Comparison of ENCODE assay signal across 29 cellular contexts in genomic region chr1:7519861-7520408, GRCh38.
"Had no signal": no experiment of that assay in that cellular context is flagged by ENCODE, and none has a peak within 500 bp of the region (broad histone marks: within the 10 kb centered on the region; RNA-seq: fewer than 3 reads in every experiment).

No MANE protein-coding gene starts in this region.

- H3K36me3 Mint-ChIP-seq: activated CD4-positive, alpha-beta memory T cell treated with anti-CD3 and anti-CD28 coated beads for 36 hours; activated naive CD8-positive, alpha-beta T cell treated with anti-CD3 and anti-CD28 coated beads, Interleukin-2, amount 10 ng/mL, durations not matched to agents 7 days and 5 days; immature natural killer cell; mesothelial cell of epicardium; naive B cell had no signal

- H3K9me3 Mint-ChIP-seq: activated CD4-positive, alpha-beta memory T cell treated with anti-CD3 and anti-CD28 coated beads for 36 hours; activated CD4-positive, alpha-beta T cell treated with anti-CD3 and anti-CD28 coated beads, Interleukin-2, amount 10 ng/mL, durations not matched to agents 24 days and 14 days; activated naive CD8-positive, alpha-beta T cell treated with anti-CD3 and anti-CD28 coated beads, Interleukin-2, amount 10 ng/mL, durations not matched to agents 7 days and 5 days; activated T-cell treated with anti-CD3 and anti-CD28 coated beads, Interleukin-2, amount 50 U/mL, for 72 hours; immature natural killer cell; nephron progenitor cell had no signal

- H3K4me3 Mint-ChIP-seq: activated CD4-positive, alpha-beta memory T cell treated with anti-CD3 and anti-CD28 coated beads for 36 hours; activated CD4-positive, alpha-beta T cell treated with anti-CD3 and anti-CD28 coated beads, Interleukin-2, amount 10 ng/mL, durations not matched to agents 24 days and 14 days; activated naive CD8-positive, alpha-beta T cell treated with anti-CD3 and anti-CD28 coated beads, Interleukin-2, amount 10 ng/mL, durations not matched to agents 7 days and 5 days; activated T-cell treated with anti-CD3 and anti-CD28 coated beads, Interleukin-2, amount 50 U/mL, for 72 hours; mesothelial cell of epicardium; nephron progenitor cell had no signal

- H3K4me1 Mint-ChIP-seq: activated CD4-positive, alpha-beta T cell treated with anti-CD3 and anti-CD28 coated beads, Interleukin-2, amount 10 ng/mL, durations not matched to agents 24 days and 14 days; activated naive CD8-positive, alpha-beta T cell treated with anti-CD3 and anti-CD28 coated beads, Interleukin-2, amount 10 ng/mL, durations not matched to agents 7 days and 5 days; immature natural killer cell; mesothelial cell of epicardium; naive B cell had no signal

- H3K9me3 ChIP-seq: heart left ventricle, pancreas, psoas muscle, stomach, thyroid gland, upper lobe of left lung, vagina had no signal

- DNase-seq: activated CD4-positive, alpha-beta memory T cell treated with anti-CD3 and anti-CD28 coated beads for 36 hours; activated CD4-positive, alpha-beta T cell treated with anti-CD3 and anti-CD28 coated beads, Interleukin-2, amount 10 ng/mL, durations not matched to agents 24 days and 14 days; activated naive CD4-positive, alpha-beta T cell; activated naive CD8-positive, alpha-beta T cell treated with anti-CD3 and anti-CD28 coated beads, Interleukin-2, amount 10 ng/mL, durations not matched to agents 7 days and 5 days; activated T-cell treated with anti-CD3 and anti-CD28 coated beads for 4 hours; activated T-cell treated with anti-CD3 and anti-CD28 coated beads, Interleukin-2, amount 50 U/mL, for 72 hours; amniotic stem cell; brain microvascular endothelial cell; dorsolateral prefrontal cortex; effector memory CD4-positive, alpha-beta T cell; erythroblast; hypothalamus; immature natural killer cell; mammary epithelial cell; naive B cell; nephron progenitor cell; stomach; thyroid gland; upper lobe of left lung had no signal

- ATAC-seq: activated T-cell treated with anti-CD3 and anti-CD28 coated beads, Interleukin-2, amount 50 U/mL, for 72 hours; heart left ventricle; left colon; pancreas; psoas muscle had no signal

- H3K36me3 ChIP-seq: brain microvascular endothelial cell, heart left ventricle, pancreas, stomach, thyroid gland, upper lobe of left lung, vagina had no signal

- H3K27ac Mint-ChIP-seq: activated CD4-positive, alpha-beta memory T cell treated with anti-CD3 and anti-CD28 coated beads for 36 hours; activated CD4-positive, alpha-beta T cell treated with anti-CD3 and anti-CD28 coated beads, Interleukin-2, amount 10 ng/mL, durations not matched to agents 24 days and 14 days; activated naive CD8-positive, alpha-beta T cell treated with anti-CD3 and anti-CD28 coated beads, Interleukin-2, amount 10 ng/mL, durations not matched to agents 7 days and 5 days; activated T-cell treated with anti-CD3 and anti-CD28 coated beads, Interleukin-2, amount 50 U/mL, for 72 hours; mesothelial cell of epicardium; nephron progenitor cell had no signal

- H3K27ac ChIP-seq: brain microvascular endothelial cell, coronary artery, dorsolateral prefrontal cortex, heart left ventricle, pancreas, psoas muscle, stomach, thyroid gland, upper lobe of left lung, vagina, VCaP had no signal

- H3K4me1 ChIP-seq: pancreas, stomach, upper lobe of left lung, vagina had no signal

- FAIRE-seq: astrocyte, kidney, pancreas had no signal

- H3K27me3 Mint-ChIP-seq: activated CD4-positive, alpha-beta T cell treated with anti-CD3 and anti-CD28 coated beads, Interleukin-2, amount 10 ng/mL, durations not matched to agents 24 days and 14 days; activated naive CD8-positive, alpha-beta T cell treated with anti-CD3 and anti-CD28 coated beads, Interleukin-2, amount 10 ng/mL, durations not matched to agents 7 days and 5 days had no signal

- H3K4me3 ChIP-seq: coronary artery, dorsolateral prefrontal cortex, heart left ventricle, pancreas, psoas muscle, stomach, thyroid gland, upper lobe of left lung, vagina had no signal

- H3K27me3 ChIP-seq: brain microvascular endothelial cell, dorsolateral prefrontal cortex, heart left ventricle, pancreas, thyroid gland, upper lobe of left lung, vagina had no signal
